Comparison of ENCODE assay signal across 8 cellular contexts in genomic region chr12:120194226-120194533, GRCh38. TPM values are rescaled to one million over a fixed set of nuclear protein-coding genes. Genes with fewer than 3 reads are reported as not detected.
A peak's percentile ranks its signal among the peaks of the same experiment; 100 is the strongest.
DNase-seq lines count a peak whose midpoint lies in the region; ATAC-seq, FAIRE-seq and TF ChIP-seq lines count a peak whose summit lies in the region.

No MANE protein-coding gene starts in this region.

- peak overlapping the region; percentile 80 for H3K4me3 Mint-ChIP-seq in stimulated activated memory B cell treated with anti-CD40 and anti-IgM and Interleukin-4, amounts not matched to agents 10 μg/mL and 1 μg/mL and 100 μg/mL, for 72 hours

- H3K27me3 Mint-ChIP-seq in stimulated activated memory B cell treated with anti-CD40 and anti-IgM and Interleukin-4, amounts not matched to agents 10 μg/mL and 1 μg/mL and 100 μg/mL, for 72 hours, result no peaks in the 10 kb centered on the region

- TF ChIP-seq CTCF in A549 (IDR thresholded peaks at IDR 0.05) (no peak), WERI-Rb-1 (IDR thresholded peaks at IDR 0.05; ENCODE audit: low read depth, low read length) (no peak), GM20000 (IDR thresholded peaks at IDR 0.05; ENCODE audit: extremely low read depth, missing control alignments) (no peak)

- no peaks in the 10 kb centered on the region for H3K9me3 Mint-ChIP-seq in stimulated activated memory B cell treated with anti-CD40 and anti-IgM and Interleukin-4, amounts not matched to agents 10 μg/mL and 1 μg/mL and 100 μg/mL, for 72 hours

- no peak for TF ChIP-seq RAD21 in A549 (conservative IDR thresholded peaks at IDR 0.05 in 1 of 2, IDR thresholded peaks at IDR 0.05 in 1 of 2)

- H3K4me2 ChIP-seq in A549, result peak overlapping the region; percentile 99

- TF ChIP-seq EP300 in A549 (IDR thresholded peaks at IDR 0.05), result no peak

- DNase-seq in A549 (ENCODE audit: low read depth in 1 of 2, low spot score in 1 of 2) (no peak), WERI-Rb-1 (no peak), right cardiac atrium (no peak), SHP77 (lab: John Stamatoyannopoulos, UW) (no peak), GM20000 (ENCODE audit: low spot score) (no peak), ureter (ENCODE audit: low spot score) (no peak)

- POLR2A ChIA-PET in A549 (lab: Yijun Ruan, JAX), result no interaction called here

- H3K27ac Mint-ChIP-seq in stimulated activated memory B cell treated with anti-CD40 and anti-IgM and Interleukin-4, amounts not matched to agents 10 μg/mL and 1 μg/mL and 100 μg/mL, for 72 hours, result peak overlapping the region; percentile 90

- H3K4me3 ChIP-seq in A549 (peak overlapping the region; percentile 68), WERI-Rb-1 (ENCODE audit: low read depth, low read length) (peak overlapping the region; percentile 98), right cardiac atrium (ENCODE audit: low read length) (peak overlapping the region; percentile 94)

- H3K36me3 ChIP-seq in WERI-Rb-1, result peaks cover 65% of the 10 kb centered on the region

- WGBS in A549 (ENCODE audit: missing lambda C conversion rate), result 1% methylated on average over 10 of the region's 18 CpGs
- WGBS in right cardiac atrium, result under 1% methylated on average over 18 of the region's 18 CpGs

- peaks cover 41% of the 10 kb centered on the region for H3K4me1 Mint-ChIP-seq in stimulated activated memory B cell treated with anti-CD40 and anti-IgM and Interleukin-4, amounts not matched to agents 10 μg/mL and 1 μg/mL and 100 μg/mL, for 72 hours

- peaks cover 22% of the 10 kb centered on the region for H3K36me3 Mint-ChIP-seq in stimulated activated memory B cell treated with anti-CD40 and anti-IgM and Interleukin-4, amounts not matched to agents 10 μg/mL and 1 μg/mL and 100 μg/mL, for 72 hours

- H3K27me3 ChIP-seq in WERI-Rb-1 (ENCODE audit: insufficient read depth, low read depth, severe bottlenecking) (no peaks in the 10 kb centered on the region), right cardiac atrium (ENCODE audit: control insufficient read depth, insufficient read depth) (no peaks in the 10 kb centered on the region)

- intact Hi-C loops in right cardiac atrium (cut with DNase I), result no loop called here

- CTCF ChIA-PET in A549 (lab: Yijun Ruan, JAX), result interaction anchor here (0.6 kb wide), 1 partner anchor 97 kb away, joined by 6 read pairs; no protein-coding TSS in a partner anchor

- H3K9me3 ChIP-seq in A549, result no peaks in the 10 kb centered on the region
- H3K9me3 ChIP-seq in WERI-Rb-1 (ENCODE audit: severe bottlenecking), result no peaks in the 10 kb centered on the region
- no peaks in the 10 kb centered on the region for H3K9me3 ChIP-seq in right cardiac atrium (ENCODE audit: control insufficient read depth, low read length)

- no peak for TF ChIP-seq POLR2A in A549 (IDR thresholded peaks at IDR 0.05; ENCODE audit: low read length)

- ATAC-seq in A549 (peak in 1 of 2 experiments; percentile 55; a peak in 4 of 6 replicates), GM21529 (IDR thresholded peaks at IDR 0.05; ENCODE audit: unreplicated experiment) (peak; percentile 23), right cardiac atrium (no peak)
- peak; percentile 69 for ATAC-seq in stimulated activated memory B cell treated with anti-CD40 and anti-IgM and Interleukin-4, amounts not matched to agents 10 μg/mL and 1 μg/mL and 100 μg/mL, for 72 hours

- no peak for FAIRE-seq in A549 (lab: Jason Lieb, UNC)

- H3K27ac ChIP-seq in A549 (peak overlapping the region; percentile 95 to 97), WERI-Rb-1 (peak overlapping the region; percentile 88), right cardiac atrium (ENCODE audit: low read length) (peak overlapping the region; percentile 99)

- H3K4me1 ChIP-seq in A549 (peaks cover 52% of the 10 kb centered on the region), right cardiac atrium (ENCODE audit: control insufficient read depth, insufficient read depth, low read length) (peaks cover 6% of the 10 kb centered on the region)

TF ChIP-seq in A549, 52 proteins besides CTCF, POLR2A, EP300 and RAD21:
- TF ChIP-seq TFCP2L1 (CRISPR knock-in tag; IDR thresholded peaks at IDR 0.05) (no peak), ZC3H11A (IDR thresholded peaks at IDR 0.05) (no peak), HOXB5 (CRISPR knock-in tag; IDR thresholded peaks at IDR 0.05) (no peak)

RNA-seq across cellular contexts. Expression of gene GCN1, which starts 0.3 kb away (rescaled TPM):
- polyA plus RNA-seq in A549 (2011; rRNA removed) (64.1 and 81.5 TPM in 2 replicates), A549 (2017; fragmentation: RNase III; extraction: RNeasy Plus Mini Kit Qiagen cat#74134 plus additional on column Dnase treatment) (43.2 to 50.8 TPM (median 45.8 TPM) in 3 replicates), right cardiac atrium (10.6 TPM)
- polyA plus RNA-seq in A549 (2012; cell fraction: cytosol; rRNA removed), result 72.5 and 73.2 TPM in 2 replicates
- polyA plus RNA-seq in A549 (2012; cell fraction: nucleus; rRNA removed), result 193 and 238 TPM in 2 replicates
- polyA minus RNA-seq in A549 (2011; rRNA and poly(A)+ RNA removed), result 224 and 252 TPM in 2 replicates
- total RNA-seq in right cardiac atrium (10 to 100 TPM; 32.9 to 41.4 (median 35.5) TPM), ureter (114 TPM)

RNA-seq across cellular contexts. Expression of gene RPLP0, which starts 6.7 kb away (rescaled TPM):
- 5,441 and 7,182 TPM in 2 replicates for polyA plus RNA-seq in A549 (2011; rRNA removed)
- polyA plus RNA-seq in A549 (2012; cell fraction: cytosol; rRNA removed), result 7,109 and 7,241 TPM in 2 replicates
- 3,292 and 3,609 TPM in 2 replicates for polyA plus RNA-seq in A549 (2012; cell fraction: nucleus; rRNA removed)
- 3,449 to 3,524 TPM (median 3,456 TPM) in 3 replicates for polyA plus RNA-seq in A549 (2017; fragmentation: RNase III; extraction: RNeasy Plus Mini Kit Qiagen cat#74134 plus additional on column Dnase treatment)
- polyA minus RNA-seq in A549 (2011; rRNA and poly(A)+ RNA removed), result 4,371 and 5,632 TPM in 2 replicates
- 1,000 to 10,000 TPM in 1 of 4 donors, 100 to 1,000 TPM in 3; 800 to 1,173 (median 979) TPM for total RNA-seq in right cardiac atrium
- polyA plus RNA-seq in right cardiac atrium, result 1,119 TPM
- 2,124 TPM for total RNA-seq in ureter

Comparison
In these comparisons a context has a peak if more than half of its experiments do, and no peak if none do; other contexts are left out.
1. ATAC-seq: peak in GM21529 (single experiment) and stimulated activated memory B cell treated with anti-CD40 and anti-IgM and Interleukin-4, amounts not matched to agents 10 μg/mL and 1 μg/mL and 100 μg/mL, for 72 hours (single experiment); none in right cardiac atrium (0 of 2).
2. Peak in every context shown above with its lines, with median percentiles within 50 percentile points of each other: H3K27ac ChIP-seq and H3K4me3 ChIP-seq.